12 cellular contexts compared by ENCODE assay signal in the genomic region with DNA sequence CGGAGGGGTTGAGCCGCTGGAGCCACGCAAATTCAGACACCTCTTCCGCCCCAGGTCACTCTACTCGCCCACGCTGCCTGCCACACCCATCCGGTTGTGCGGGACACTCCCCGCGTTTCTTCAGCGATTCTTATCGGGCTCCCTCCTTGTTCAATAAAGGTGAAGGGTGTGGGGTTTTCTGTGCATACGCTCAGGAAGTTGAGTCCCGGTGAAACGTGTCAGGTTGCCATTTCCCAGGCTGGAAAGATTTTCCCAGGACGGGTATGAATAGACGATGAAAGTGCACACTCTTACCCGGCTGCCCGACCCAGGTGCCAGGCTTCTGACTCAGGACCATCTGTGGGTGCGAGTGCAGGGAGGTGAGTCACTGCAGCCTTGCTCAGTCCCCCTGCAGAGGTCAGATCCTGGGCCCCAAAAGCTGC. TPM values are rescaled to one million over a fixed set of nuclear protein-coding genes. Genes with fewer than 3 reads are reported as not detected.
DNase-seq lines count a peak whose midpoint lies in the region; ATAC-seq and TF ChIP-seq lines count a peak whose summit lies in the region.
"Had no signal": no experiment of that assay in that cellular context is flagged by ENCODE, and none has a peak within 500 bp of the region (broad histone marks: within the 10 kb centered on the region; RNA-seq: fewer than 3 reads in every experiment).

No MANE protein-coding gene starts in this region.

- H3K27ac ChIP-seq in suprapubic skin (peak overlapping the region; percentile 74), MM.1S (ENCODE audit: low read length) (no peak overlapping the region)

- H3K27ac Mint-ChIP-seq in activated naive CD8-positive, alpha-beta T cell treated with anti-CD3 and anti-CD28 coated beads, Interleukin-2, amount 50 U/mL, for 24 hours, result peak overlapping the region; percentile 44
- no peak overlapping the region for H3K27ac Mint-ChIP-seq in activated naive CD8-positive, alpha-beta T cell treated with anti-CD3 and anti-CD28 coated beads for 36 hours

- no peak for DNase-seq in activated naive CD8-positive, alpha-beta T cell treated with anti-CD3 and anti-CD28 coated beads, Interleukin-2, amount 50 U/mL, for 24 hours
- no peak for DNase-seq in activated naive CD8-positive, alpha-beta T cell treated with anti-CD3 and anti-CD28 coated beads for 36 hours
- DNase-seq in SW480 (ENCODE audit: low spot score), result peak; percentile 92
- DNase-seq in glomerular visceral epithelial cell (ENCODE audit: extremely low spot score), result peak; percentile 92
- DNase-seq in suprapubic skin (ENCODE audit: low spot score in 2 of 2), result peak in 1 of 2 donors; percentile 56
- DNase-seq in hepatic stellate cell (ENCODE audit: low spot score), result no peak
- no peak for DNase-seq in MM.1S
- no peak for DNase-seq in NCI-H748 treated with DMSO at 0.1 percent for 48 hours (lab: John Stamatoyannopoulos, UW)
- DNase-seq: C1 segment of cervical spinal cord, NCI-H1694 treated with DMSO at 0.1 percent for 48 hours, nucleus accumbens, SIG-M5 had no signal

- no peak for TF ChIP-seq POLR2A in suprapubic skin (IDR thresholded peaks at IDR 0.05)

- H3K27me3 Mint-ChIP-seq in activated naive CD8-positive, alpha-beta T cell treated with anti-CD3 and anti-CD28 coated beads, Interleukin-2, amount 50 U/mL, for 24 hours, result no peaks in the 10 kb centered on the region
- H3K27me3 Mint-ChIP-seq in activated naive CD8-positive, alpha-beta T cell treated with anti-CD3 and anti-CD28 coated beads for 36 hours, result peaks cover 4% of the 10 kb centered on the region

- H3K4me2 ChIP-seq in MM.1S (ENCODE audit: low read depth, low read length), result no peak overlapping the region

- 66% methylated on average over 20 of the region's 20 CpGs for WGBS in suprapubic skin

- no peak for TF ChIP-seq CTCF in suprapubic skin (IDR thresholded peaks at IDR 0.05)
- no peak for TF ChIP-seq CTCF in MM.1S (IDR thresholded peaks at IDR 0.05; ENCODE audit: low read length)

- no peaks in the 10 kb centered on the region for H3K9me3 ChIP-seq in suprapubic skin
- no peaks in the 10 kb centered on the region for H3K9me3 ChIP-seq in MM.1S (replicated peaks; ENCODE audit: insufficient read depth, low read length)

- H4K20me1 ChIP-seq in MM.1S (ENCODE audit: insufficient read depth, low read length), result no peaks in the 10 kb centered on the region

- H3K4me3 ChIP-seq in suprapubic skin (no peak overlapping the region), MM.1S (ENCODE audit: low read length) (no peak overlapping the region)

- TF ChIP-seq EP300 in suprapubic skin (IDR thresholded peaks at IDR 0.05), result no peak

- H2AFZ ChIP-seq in MM.1S (ENCODE audit: low read length), result no peak overlapping the region

- H3K4me1 ChIP-seq in suprapubic skin (peaks cover 47% of the 10 kb centered on the region), MM.1S (ENCODE audit: low read length) (peaks cover 55% of the 10 kb centered on the region)

- H3K9ac ChIP-seq in MM.1S (ENCODE audit: low read length), result no peak overlapping the region

- peak; percentile 54 for ATAC-seq in activated naive CD8-positive, alpha-beta T cell treated with anti-CD3 and anti-CD28 coated beads, Interleukin-2, amount 50 U/mL, for 24 hours

- H3F3A ChIP-seq in MM.1S (ENCODE audit: insufficient read depth, low read length), result peaks cover 32% of the 10 kb centered on the region

- H3K36me3 Mint-ChIP-seq in activated naive CD8-positive, alpha-beta T cell treated with anti-CD3 and anti-CD28 coated beads, Interleukin-2, amount 50 U/mL, for 24 hours (ENCODE audit: low read depth), result peaks cover 4% of the 10 kb centered on the region
- H3K36me3 Mint-ChIP-seq in activated naive CD8-positive, alpha-beta T cell treated with anti-CD3 and anti-CD28 coated beads for 36 hours, result peaks cover 10% of the 10 kb centered on the region

- H3K4me1 Mint-ChIP-seq in activated naive CD8-positive, alpha-beta T cell treated with anti-CD3 and anti-CD28 coated beads, Interleukin-2, amount 50 U/mL, for 24 hours, result peaks cover 80% of the 10 kb centered on the region
- peaks cover 66% of the 10 kb centered on the region for H3K4me1 Mint-ChIP-seq in activated naive CD8-positive, alpha-beta T cell treated with anti-CD3 and anti-CD28 coated beads for 36 hours

- no peaks in the 10 kb centered on the region for H3K9me3 Mint-ChIP-seq in activated naive CD8-positive, alpha-beta T cell treated with anti-CD3 and anti-CD28 coated beads, Interleukin-2, amount 50 U/mL, for 24 hours
- H3K9me3 Mint-ChIP-seq in activated naive CD8-positive, alpha-beta T cell treated with anti-CD3 and anti-CD28 coated beads for 36 hours, result peaks cover 6% of the 10 kb centered on the region

- H3K36me3 ChIP-seq in suprapubic skin (no peaks in the 10 kb centered on the region), MM.1S (replicated peaks; ENCODE audit: insufficient read depth, low read length) (no peaks in the 10 kb centered on the region)

- no peak overlapping the region for H3K4me3 Mint-ChIP-seq in activated naive CD8-positive, alpha-beta T cell treated with anti-CD3 and anti-CD28 coated beads, Interleukin-2, amount 50 U/mL, for 24 hours
- no peak overlapping the region for H3K4me3 Mint-ChIP-seq in activated naive CD8-positive, alpha-beta T cell treated with anti-CD3 and anti-CD28 coated beads for 36 hours

- no peaks in the 10 kb centered on the region for H3K79me2 ChIP-seq in MM.1S (ENCODE audit: low read length)

- no peaks in the 10 kb centered on the region for H3K9me2 ChIP-seq in MM.1S (replicated peaks; ENCODE audit: insufficient read depth, low read length)

- H3K27me3 ChIP-seq in suprapubic skin, result no peaks in the 10 kb centered on the region
- no peaks in the 10 kb centered on the region for H3K27me3 ChIP-seq in MM.1S (replicated peaks; ENCODE audit: insufficient read depth, low read length)

RNA-seq across cellular contexts. Expression of gene KLF6, which starts 22.0 kb away (rescaled TPM):
- total RNA-seq in activated naive CD8-positive, alpha-beta T cell treated with anti-CD3 and anti-CD28 coated beads for 36 hours, result 100 to 1,000 TPM; 117 to 125 TPM
- 100 to 1,000 TPM; 242 to 484 (median 276) TPM for total RNA-seq in suprapubic skin

Comparison
In these comparisons a context has a peak if more than half of its experiments do, and no peak if none do; other contexts are left out.
1. DNase-seq: peak in SW480 (single experiment) and glomerular visceral epithelial cell (single experiment); none in activated naive CD8-positive, alpha-beta T cell treated with anti-CD3 and anti-CD28 coated beads, Interleukin-2, amount 50 U/mL, for 24 hours (single experiment), activated naive CD8-positive, alpha-beta T cell treated with anti-CD3 and anti-CD28 coated beads for 36 hours (single experiment), hepatic stellate cell (single experiment), MM.1S (single experiment) and NCI-H748 treated with DMSO at 0.1 percent for 48 hours (single experiment).